1 cellular context compared by ENCODE assay signal in the genomic region with DNA sequence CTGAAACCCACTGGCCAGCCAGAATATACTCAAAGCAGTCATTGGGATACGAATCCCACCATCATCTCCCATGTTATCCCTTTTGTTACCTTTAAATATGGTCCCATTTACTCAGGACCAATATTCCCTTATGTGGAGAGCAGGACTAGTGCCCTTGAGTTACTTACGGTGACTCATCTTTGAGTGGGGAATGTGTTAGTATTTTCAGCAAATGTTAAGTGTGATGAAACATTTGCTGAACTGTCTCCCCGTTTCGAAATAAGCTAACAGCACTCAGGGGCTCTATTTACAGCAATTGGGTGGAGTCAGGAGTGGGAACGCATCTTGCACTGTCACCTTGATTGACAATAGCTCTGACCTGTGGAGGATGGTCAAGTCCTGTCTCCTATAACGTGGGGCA.
A peak's percentile ranks its signal among the peaks of the same experiment; 100 is the strongest.
TF ChIP-seq lines count a peak whose summit lies in the region.

No MANE protein-coding gene starts in this region.

TF ChIP-seq in K562, 482 proteins besides CTCF, POLR2A, EP300 and RAD21 (continued from another document and continues in another):
- TF ChIP-seq ZNF518B (CRISPR knock-in tag; IDR thresholded peaks at IDR 0.05), result no peak
- TF ChIP-seq ZBTB12 (CRISPR knock-in tag; IDR thresholded peaks at IDR 0.05), result no peak
- no peak for TF ChIP-seq PHB (CRISPR knock-in tag; IDR thresholded peaks at IDR 0.05)
- no peak for TF ChIP-seq STAT5B (CRISPR knock-in tag; IDR thresholded peaks at IDR 0.05)
- peak; percentile 22; the same call in 1 of the 2 replicates for TF ChIP-seq NFRKB (IDR thresholded peaks at IDR 0.05; ENCODE audit: low read depth)
- TF ChIP-seq CBFB (CRISPR knock-in tag; IDR thresholded peaks at IDR 0.05), result no peak
- TF ChIP-seq HMBOX1 (IDR thresholded peaks at IDR 0.05), result 0 out of 2 replicates have a peak, but pooled peaks have one; percentile 27
- TF ChIP-seq RFX1 (IDR thresholded peaks at IDR 0.05), result no peak
- TF ChIP-seq ELF1 (tag; IDR thresholded peaks at IDR 0.05), result no peak
- TF ChIP-seq, protein P1, sequence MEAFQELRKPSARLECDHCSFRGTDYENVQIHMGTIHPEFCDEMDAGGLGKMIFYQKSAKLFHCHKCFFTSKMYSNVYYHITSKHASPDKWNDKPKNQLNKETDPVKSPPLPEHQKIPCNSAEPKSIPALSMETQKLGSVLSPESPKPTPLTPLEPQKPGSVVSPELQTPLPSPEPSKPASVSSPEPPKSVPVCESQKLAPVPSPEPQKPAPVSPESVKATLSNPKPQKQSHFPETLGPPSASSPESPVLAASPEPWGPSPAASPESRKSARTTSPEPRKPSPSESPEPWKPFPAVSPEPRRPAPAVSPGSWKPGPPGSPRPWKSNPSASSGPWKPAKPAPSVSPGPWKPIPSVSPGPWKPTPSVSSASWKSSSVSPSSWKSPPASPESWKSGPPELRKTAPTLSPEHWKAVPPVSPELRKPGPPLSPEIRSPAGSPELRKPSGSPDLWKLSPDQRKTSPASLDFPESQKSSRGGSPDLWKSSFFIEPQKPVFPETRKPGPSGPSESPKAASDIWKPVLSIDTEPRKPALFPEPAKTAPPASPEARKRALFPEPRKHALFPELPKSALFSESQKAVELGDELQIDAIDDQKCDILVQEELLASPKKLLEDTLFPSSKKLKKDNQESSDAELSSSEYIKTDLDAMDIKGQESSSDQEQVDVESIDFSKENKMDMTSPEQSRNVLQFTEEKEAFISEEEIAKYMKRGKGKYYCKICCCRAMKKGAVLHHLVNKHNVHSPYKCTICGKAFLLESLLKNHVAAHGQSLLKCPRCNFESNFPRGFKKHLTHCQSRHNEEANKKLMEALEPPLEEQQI (IDR thresholded peaks at IDR 0.05), result no peak; the same call in 1 of the 2 replicates
- no peak for TF ChIP-seq SIN3A (IDR thresholded peaks at IDR 0.05; ENCODE audit: borderline replicate concordance in 2 of 2, control insufficient read depth in 1 of 2, low read depth in 2 of 2, low read length in 2 of 2)
- no peak for TF ChIP-seq CBX5 (IDR thresholded peaks at IDR 0.05; ENCODE audit: borderline replicate concordance, low read depth)
- 0 out of 2 replicates have a peak, but pooled peaks have one; percentile 13 for TF ChIP-seq TEAD4 (IDR thresholded peaks at IDR 0.05; ENCODE audit: low read length)
- TF ChIP-seq TEAD4 (CRISPR knock-in tag; IDR thresholded peaks at IDR 0.05; ENCODE audit: borderline replicate concordance), result no peak
- no peak for TF ChIP-seq HCFC1 (IDR thresholded peaks at IDR 0.05; ENCODE audit: low read depth, low read length)
- no peak for TF ChIP-seq TCF7 (IDR thresholded peaks at IDR 0.05; ENCODE audit: borderline replicate concordance)
- no peak for TF ChIP-seq TCFL5 (CRISPR knock-in tag; conservative IDR thresholded peaks at IDR 0.05)
- 0 out of 2 replicates have a peak, but pooled peaks have one; percentile 3 for TF ChIP-seq GTF2E2 (tag; IDR thresholded peaks at IDR 0.05)
- no peak for TF ChIP-seq HEY1 (CRISPR knock-in tag; IDR thresholded peaks at IDR 0.05; ENCODE audit: borderline replicate concordance)
- TF ChIP-seq, protein P2, sequence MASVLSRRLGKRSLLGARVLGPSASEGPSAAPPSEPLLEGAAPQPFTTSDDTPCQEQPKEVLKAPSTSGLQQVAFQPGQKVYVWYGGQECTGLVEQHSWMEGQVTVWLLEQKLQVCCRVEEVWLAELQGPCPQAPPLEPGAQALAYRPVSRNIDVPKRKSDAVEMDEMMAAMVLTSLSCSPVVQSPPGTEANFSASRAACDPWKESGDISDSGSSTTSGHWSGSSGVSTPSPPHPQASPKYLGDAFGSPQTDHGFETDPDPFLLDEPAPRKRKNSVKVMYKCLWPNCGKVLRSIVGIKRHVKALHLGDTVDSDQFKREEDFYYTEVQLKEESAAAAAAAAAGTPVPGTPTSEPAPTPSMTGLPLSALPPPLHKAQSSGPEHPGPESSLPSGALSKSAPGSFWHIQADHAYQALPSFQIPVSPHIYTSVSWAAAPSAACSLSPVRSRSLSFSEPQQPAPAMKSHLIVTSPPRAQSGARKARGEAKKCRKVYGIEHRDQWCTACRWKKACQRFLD (CRISPR knock-in tag; IDR thresholded peaks at IDR 0.05), result no peak; the same call in 1 of the 2 replicates
- no peak for TF ChIP-seq ZNF589 (CRISPR knock-in tag; IDR thresholded peaks at IDR 0.05; ENCODE audit: low read depth)
- TF ChIP-seq ZNF24 (IDR thresholded peaks at IDR 0.05), result no peak
- no peak; a peak in 1 of 4 replicates for TF ChIP-seq SRF (CRISPR knock-in tag; IDR thresholded peaks at IDR 0.05)
- TF ChIP-seq BMI1 (IDR thresholded peaks at IDR 0.05; ENCODE audit: low read length), result no peak
- peak; percentile 35 for TF ChIP-seq POLR2B (IDR thresholded peaks at IDR 0.05; ENCODE audit: low read depth, partially characterized antibody)
- peak; percentile 74 for TF ChIP-seq MEIS2 (IDR thresholded peaks at IDR 0.05; ENCODE audit: partially characterized antibody)
- no peak for TF ChIP-seq ZNF407 (IDR thresholded peaks at IDR 0.05; ENCODE audit: low read depth)
- TF ChIP-seq ZNF57 (CRISPR knock-in tag; IDR thresholded peaks at IDR 0.05), result no peak
- TF ChIP-seq TRIM28 (IDR thresholded peaks at IDR 0.05), result no peak
- no peak for TF ChIP-seq ZHX1 (conservative IDR thresholded peaks at IDR 0.05; ENCODE audit: low read length)
- TF ChIP-seq, protein P3, sequence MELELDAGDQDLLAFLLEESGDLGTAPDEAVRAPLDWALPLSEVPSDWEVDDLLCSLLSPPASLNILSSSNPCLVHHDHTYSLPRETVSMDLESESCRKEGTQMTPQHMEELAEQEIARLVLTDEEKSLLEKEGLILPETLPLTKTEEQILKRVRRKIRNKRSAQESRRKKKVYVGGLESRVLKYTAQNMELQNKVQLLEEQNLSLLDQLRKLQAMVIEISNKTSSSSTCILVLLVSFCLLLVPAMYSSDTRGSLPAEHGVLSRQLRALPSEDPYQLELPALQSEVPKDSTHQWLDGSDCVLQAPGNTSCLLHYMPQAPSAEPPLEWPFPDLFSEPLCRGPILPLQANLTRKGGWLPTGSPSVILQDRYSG (tag; conservative IDR thresholded peaks at IDR 0.05; ENCODE audit: low read depth), result no peak
- no peak for TF ChIP-seq ZZZ3 (IDR thresholded peaks at IDR 0.05)
- TF ChIP-seq FOXP1 (CRISPR knock-in tag; IDR thresholded peaks at IDR 0.05), result no peak
- no peak for TF ChIP-seq CBFA2T2 (conservative IDR thresholded peaks at IDR 0.05)
- TF ChIP-seq, protein P4, sequence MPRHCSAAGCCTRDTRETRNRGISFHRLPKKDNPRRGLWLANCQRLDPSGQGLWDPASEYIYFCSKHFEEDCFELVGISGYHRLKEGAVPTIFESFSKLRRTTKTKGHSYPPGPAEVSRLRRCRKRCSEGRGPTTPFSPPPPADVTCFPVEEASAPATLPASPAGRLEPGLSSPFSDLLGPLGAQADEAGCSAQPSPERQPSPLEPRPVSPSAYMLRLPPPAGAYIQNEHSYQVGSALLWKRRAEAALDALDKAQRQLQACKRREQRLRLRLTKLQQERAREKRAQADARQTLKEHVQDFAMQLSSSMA (CRISPR knock-in tag; IDR thresholded peaks at IDR 0.05), result no peak
